Comparison of ENCODE assay signal across 2 cellular contexts in genomic region chr5:33340195-33340594, GRCh38.
TF ChIP-seq lines count a peak whose summit lies in the region.

No MANE protein-coding gene starts in this region.

TF ChIP-seq in GM23338, 12 proteins besides CTCF, POLR2A, EP300 and RAD21:
- no peak for TF ChIP-seq JUNB (IDR thresholded peaks at IDR 0.05; ENCODE audit: unreplicated experiment)
- TF ChIP-seq ZNF462 (CRISPR knock-in tag; IDR thresholded peaks at IDR 0.05): peak; percentile 85

TF ChIP-seq in H1, 55 proteins besides CTCF, POLR2A, EP300 and RAD21:
- TF ChIP-seq CEBPB (IDR thresholded peaks at IDR 0.05; ENCODE audit: low read depth, low read length) (no peak), FOSL1 (IDR thresholded peaks at IDR 0.05; ENCODE audit: insufficient read depth, low read depth, low read length) (no peak), HDAC6 (IDR thresholded peaks at IDR 0.05; ENCODE audit: low read depth, low read length) (no peak), KDM1A (IDR thresholded peaks at IDR 0.05; ENCODE audit: borderline replicate concordance, low read length) (no peak), POLR2AphosphoS5 (IDR thresholded peaks at IDR 0.05; ENCODE audit: low read depth, low read length) (no peak), POU5F1 (IDR thresholded peaks at IDR 0.05; ENCODE audit: low read depth, low read length) (no peak), CTBP2 (IDR thresholded peaks at IDR 0.05; ENCODE audit: borderline replicate concordance, insufficient read depth, insufficient read length, low read length) (no peak), TAF7 (optimal IDR thresholded peaks at IDR 0.05; ENCODE audit: borderline replicate concordance, low read depth, low read length) (no peak), GABPA (IDR thresholded peaks at IDR 0.05; ENCODE audit: borderline replicate concordance, insufficient read depth, low read length) (no peak), SP2 (IDR thresholded peaks at IDR 0.05; ENCODE audit: low read length) (no peak), RXRA (IDR thresholded peaks at IDR 0.05; ENCODE audit: insufficient read depth, low read depth, low read length) (no peak), KDM4A (IDR thresholded peaks at IDR 0.05; ENCODE audit: low read depth, low read length, severe bottlenecking) (no peak), EGR1 (IDR thresholded peaks at IDR 0.05; ENCODE audit: borderline replicate concordance, low read depth, low read length) (no peak)
